Comparison of ENCODE assay signal across 8 cellular contexts in genomic region chr19:40750035-40750284, GRCh38. TPM values are rescaled to one million over a fixed set of nuclear protein-coding genes. Genes with fewer than 3 reads are reported as not detected.
DNase-seq lines count a peak whose midpoint lies in the region; ATAC-seq and TF ChIP-seq lines count a peak whose summit lies in the region.

No MANE protein-coding gene starts in this region.

- peak overlapping the region; percentile 68 to 82 for H3K9ac ChIP-seq in duodenal mucosa (ENCODE audit: low read depth in 1 of 2, low read length in 2 of 2)

- no peak for DNase-seq in BJ (ENCODE audit: low read depth)
- DNase-seq in NB4 (ENCODE audit: low read depth) = no peak
- no peak for DNase-seq in natural killer cell treated with Interleukin-12 subunit alpha and Interleukin-12 subunit beta and Interleukin-15 and Interleukin-18, amount 100 ng/mL, for 72 hours (ENCODE audit: low spot score)
- DNase-seq in stimulated activated CD4-positive, alpha-beta T cell treated with anti-CD3 and anti-CD28 coated beads, Interleukin-4, amount 100 ng/mL, for 1 hour = no peak
- no peak for DNase-seq in SHP77 (lab: John Stamatoyannopoulos, UW)

- H3K9me3 Mint-ChIP-seq in natural killer cell treated with Interleukin-12 subunit alpha and Interleukin-12 subunit beta and Interleukin-15 and Interleukin-18, amount 100 ng/mL, for 72 hours = no peaks in the 10 kb centered on the region

- CTCF ChIA-PET in BJ (lab: Yijun Ruan, JAX) = interaction anchor here (1.1 to 1.9 kb wide), 2 partner anchors 57 to 70 kb away, joined by 4 read pairs; no protein-coding TSS in a partner anchor

- POLR2A ChIA-PET in BJ (lab: Charles Lee) = interaction anchor here (0.6 kb wide), 2 partner anchors 289 to 324 kb away, joined by 3 to 8 read pairs; no protein-coding TSS in a partner anchor

- H3K27ac Mint-ChIP-seq in natural killer cell treated with Interleukin-12 subunit alpha and Interleukin-12 subunit beta and Interleukin-15 and Interleukin-18, amount 100 ng/mL, for 72 hours = peak overlapping the region; percentile 91 to 92

- H3K4me3 ChIP-seq in BJ (ENCODE audit: low read depth, low read length) (peak overlapping the region; percentile 55), NB4 (ENCODE audit: low read depth, low read length) (peak overlapping the region; percentile 88), duodenal mucosa (ENCODE audit: low read depth in 1 of 2, low read length in 2 of 2) (peak overlapping the region; percentile 75 to 80)

- H3K27me3 ChIP-seq in BJ (ENCODE audit: control insufficient read depth, insufficient read depth, low read length) (no peaks in the 10 kb centered on the region), duodenal mucosa (ENCODE audit: control insufficient read depth in 1 of 2, insufficient read depth in 2 of 2, low read length in 2 of 2) (no peaks in the 10 kb centered on the region)

- peak overlapping the region; percentile 96 for H3K4me3 Mint-ChIP-seq in natural killer cell treated with Interleukin-12 subunit alpha and Interleukin-12 subunit beta and Interleukin-15 and Interleukin-18, amount 100 ng/mL, for 72 hours

- H3K4me1 ChIP-seq in duodenal mucosa (ENCODE audit: control insufficient read depth in 1 of 2, insufficient read depth in 2 of 2, low read length in 2 of 2) = peaks cover 20 to 31% of the 10 kb centered on the region in 2 donors

- TF ChIP-seq POLR2A in NB4 (IDR thresholded peaks at IDR 0.05; ENCODE audit: extremely low read depth, insufficient read length) = no peak

- H3K27me3 Mint-ChIP-seq in natural killer cell treated with Interleukin-12 subunit alpha and Interleukin-12 subunit beta and Interleukin-15 and Interleukin-18, amount 100 ng/mL, for 72 hours = no peaks in the 10 kb centered on the region

- H3K9me3 ChIP-seq in duodenal mucosa (ENCODE audit: control insufficient read depth in 1 of 2, low read length in 2 of 2) = no peaks in the 10 kb centered on the region

- H3K27ac ChIP-seq in duodenal mucosa (ENCODE audit: low read depth, low read length) = peak overlapping the region; percentile 79

- H3K4me1 Mint-ChIP-seq in natural killer cell treated with Interleukin-12 subunit alpha and Interleukin-12 subunit beta and Interleukin-15 and Interleukin-18, amount 100 ng/mL, for 72 hours (ENCODE audit: low read depth in 2 of 2) = peaks cover 28 to 39% of the 10 kb centered on the region in 2 donors

- no peak for ATAC-seq in natural killer cell treated with Interleukin-12 subunit alpha and Interleukin-12 subunit beta and Interleukin-15 and Interleukin-18, amount 100 ng/mL, for 72 hours
- no peak for ATAC-seq in HG02623 (IDR thresholded peaks at IDR 0.05; ENCODE audit: unreplicated experiment)
- no peak for ATAC-seq in GM21447 (IDR thresholded peaks at IDR 0.05; ENCODE audit: unreplicated experiment)

- no peak for TF ChIP-seq CTCF in BJ (IDR thresholded peaks at IDR 0.05; ENCODE audit: insufficient read depth, low read depth, low read length)
- no peak for TF ChIP-seq CTCF in NB4 (IDR thresholded peaks at IDR 0.05; ENCODE audit: low read depth, low read length)

- H3K36me3 ChIP-seq in BJ (ENCODE audit: control insufficient read depth, insufficient read depth, low read length) (no peaks in the 10 kb centered on the region; the same call in 1 of the 2 replicates), duodenal mucosa (ENCODE audit: control insufficient read depth in 1 of 2, insufficient read depth in 2 of 2, low read length in 2 of 2) (no peaks in the 10 kb centered on the region)

- H3K36me3 Mint-ChIP-seq in natural killer cell treated with Interleukin-12 subunit alpha and Interleukin-12 subunit beta and Interleukin-15 and Interleukin-18, amount 100 ng/mL, for 72 hours = peaks cover 15% of the 10 kb centered on the region

RNA-seq across cellular contexts. Expression of gene ACTMAP, which starts 0.3 kb away (rescaled TPM):
- polyA plus RNA-seq in BJ (2011; rRNA removed) = 3.9 and 5.5 TPM in 2 replicates
- 5.0 and 5.8 TPM in 2 replicates for polyA minus RNA-seq in BJ (2011; rRNA and poly(A)+ RNA removed)
- 10 to 100 TPM; 10.9 to 16.6 TPM for total RNA-seq in natural killer cell treated with Interleukin-12 subunit alpha and Interleukin-12 subunit beta and Interleukin-15 and Interleukin-18, amount 100 ng/mL, for 72 hours

RNA-seq across cellular contexts. Expression of gene SNRPA, which starts 1.0 kb away (rescaled TPM):
- 92.2 and 167 TPM in 2 replicates for polyA plus RNA-seq in BJ (2011; rRNA removed)
- polyA minus RNA-seq in BJ (2011; rRNA and poly(A)+ RNA removed) = 90.9 and 160 TPM in 2 replicates
- 100 to 1,000 TPM in 1 of 2 donors, 10 to 100 TPM in 1; 95.5 to 191 TPM for total RNA-seq in natural killer cell treated with Interleukin-12 subunit alpha and Interleukin-12 subunit beta and Interleukin-15 and Interleukin-18, amount 100 ng/mL, for 72 hours

RNA-seq across cellular contexts. Expression of gene MIA, which starts 25.4 kb away (rescaled TPM):
- not detected in 2 replicates for polyA plus RNA-seq in BJ (2011; rRNA removed)
- polyA minus RNA-seq in BJ (2011; rRNA and poly(A)+ RNA removed) = not detected in 2 replicates
- 1 to 10 TPM; 1.1 to 2.4 TPM for total RNA-seq in natural killer cell treated with Interleukin-12 subunit alpha and Interleukin-12 subunit beta and Interleukin-15 and Interleukin-18, amount 100 ng/mL, for 72 hours

RNA-seq across cellular contexts. Expression of gene RAB4B, which starts 28.1 kb away (rescaled TPM):
- 16.5 and 25.4 TPM in 2 replicates for polyA plus RNA-seq in BJ (2011; rRNA removed)
- 6.4 and 10.0 TPM in 2 replicates for polyA minus RNA-seq in BJ (2011; rRNA and poly(A)+ RNA removed)
- 100 to 1,000 TPM in 1 of 2 donors, 10 to 100 TPM in 1; 83.3 to 128 TPM for total RNA-seq in natural killer cell treated with Interleukin-12 subunit alpha and Interleukin-12 subunit beta and Interleukin-15 and Interleukin-18, amount 100 ng/mL, for 72 hours

RNA-seq across cellular contexts. Expression of gene ITPKC, which starts 33.0 kb away (rescaled TPM):
- polyA plus RNA-seq in BJ (2011; rRNA removed) = 8.9 and 11.9 TPM in 2 replicates
- 10.0 and 16.4 TPM in 2 replicates for polyA minus RNA-seq in BJ (2011; rRNA and poly(A)+ RNA removed)
- 10 to 100 TPM in 1 of 2 donors, 1 to 10 TPM in 1; 9.0 to 10.3 TPM for total RNA-seq in natural killer cell treated with Interleukin-12 subunit alpha and Interleukin-12 subunit beta and Interleukin-15 and Interleukin-18, amount 100 ng/mL, for 72 hours
